In the genomic region with DNA sequence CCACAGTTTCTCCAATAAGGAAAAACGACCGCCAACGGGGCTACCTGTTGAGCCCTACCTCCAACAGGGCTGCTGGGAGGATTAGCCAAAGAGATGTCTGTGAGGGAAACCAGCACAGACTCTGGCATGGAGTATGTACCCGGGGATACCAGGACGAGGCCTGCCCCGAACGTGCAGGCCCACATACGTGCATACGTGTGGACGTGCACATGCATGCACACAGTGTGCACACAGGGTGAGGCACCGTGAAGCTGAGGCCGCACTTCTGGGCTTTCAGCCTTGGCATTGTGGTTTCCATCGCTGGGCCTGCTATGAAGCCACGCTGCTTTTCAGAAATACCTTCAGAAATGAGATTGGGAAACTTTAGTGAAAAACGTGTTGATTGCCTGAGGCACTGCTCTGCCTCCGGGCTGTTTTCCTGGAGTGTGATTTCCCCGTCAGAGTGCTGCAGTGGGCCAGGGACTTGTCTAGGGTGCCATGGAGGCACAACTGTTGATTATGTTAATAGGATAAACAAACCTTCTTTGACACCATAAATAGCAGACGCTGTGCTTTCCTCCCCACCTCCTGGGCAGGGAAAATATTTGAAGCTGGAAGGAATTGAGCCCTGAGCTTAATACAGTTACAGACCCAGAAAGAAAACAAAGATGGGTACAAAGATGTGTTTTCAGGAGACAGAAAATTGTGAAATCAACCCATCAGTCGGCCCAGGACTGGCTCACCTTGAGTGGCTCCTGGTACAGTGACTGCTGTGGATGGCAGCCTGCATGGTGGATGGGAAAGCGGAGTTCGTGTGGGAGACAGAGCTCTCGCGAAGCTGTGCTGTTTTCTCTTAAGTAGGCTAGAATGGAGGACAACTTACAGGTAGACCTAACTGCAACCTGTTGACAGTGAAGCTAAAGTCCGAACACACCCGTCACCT, we compare ENCODE assay signal across 24 cellular contexts.
DNase-seq lines count a peak whose midpoint lies in the region; ATAC-seq, FAIRE-seq and TF ChIP-seq lines count a peak whose summit lies in the region.
"Had no signal": no experiment of that assay in that cellular context is flagged by ENCODE, and none has a peak within 500 bp of the region (broad histone marks: within the 10 kb centered on the region; RNA-seq: fewer than 3 reads in every experiment).

No MANE protein-coding gene starts in this region.

- no peak for TF ChIP-seq EP300 in gastroesophageal sphincter (IDR thresholded peaks at IDR 0.05)

- DNase-seq in activated naive CD8-positive, alpha-beta T cell treated with anti-CD3 and anti-CD28 coated beads for 36 hours, result no peak
- DNase-seq in naive thymus-derived CD8-positive, alpha-beta T cell, result no peak
- no peak for DNase-seq in urothelium cell line (ENCODE audit: low spot score)
- DNase-seq in COLO668 (lab: John Stamatoyannopoulos, UW; ENCODE audit: unreplicated experiment), result no peak
- DNase-seq: activated CD4-positive, alpha-beta T cell treated with anti-CD3 and anti-CD28 coated beads, Interleukin-2, amount 10 ng/mL, durations not matched to agents 24 days and 14 days; cerebellar nuclear complex; DMS53; GDM1; GOT3; Karpas-422; NCI-H187 treated with DMSO at 0.1 percent for 48 hours; stimulated activated naive CD8-positive, alpha-beta T cell treated with anti-CD3 and anti-CD28 coated beads, Interleukin-15, amount 100 ng/mL, for 72 hours; upper lobe of left lung had no signal

- H3K4me3 ChIP-seq in gastroesophageal sphincter, result no peak overlapping the region
- H3K4me3 ChIP-seq: A549, upper lobe of left lung had no signal

- H3K9me3 Mint-ChIP-seq in activated naive CD8-positive, alpha-beta T cell (ENCODE audit: low read depth), result no peaks in the 10 kb centered on the region
- H3K9me3 Mint-ChIP-seq in activated naive CD8-positive, alpha-beta T cell treated with anti-CD3 and anti-CD28 coated beads for 36 hours, result peaks cover 5% of the 10 kb centered on the region
- peaks cover 0 to 1% (median 0%) of the 10 kb centered on the region in 9 donors for H3K9me3 Mint-ChIP-seq in naive thymus-derived CD8-positive, alpha-beta T cell
- H3K9me3 Mint-ChIP-seq: mesothelial cell of epicardium; nephron; T-helper 2 cell treated with Interferon-gamma antibody and Interleukin-4, amounts not matched to agents 5 μg/mL and 100 μg/mL, for 36 hours had no signal

- peak overlapping the region; percentile 16 for H3K27ac Mint-ChIP-seq in activated naive CD8-positive, alpha-beta T cell
- H3K27ac Mint-ChIP-seq in activated naive CD8-positive, alpha-beta T cell treated with anti-CD3 and anti-CD28 coated beads for 36 hours, result no peak overlapping the region
- peak overlapping the region in 9 of 10 donors; percentile 41 to 93 (median 82) for H3K27ac Mint-ChIP-seq in naive thymus-derived CD8-positive, alpha-beta T cell
- H3K27ac Mint-ChIP-seq: activated CD4-positive, alpha-beta T cell treated with anti-CD3 and anti-CD28 coated beads, Interleukin-2, amount 10 ng/mL, durations not matched to agents 24 days and 14 days; mesothelial cell of epicardium; T-helper 2 cell treated with Interferon-gamma antibody and Interleukin-4, amounts not matched to agents 5 μg/mL and 100 μg/mL, for 36 hours had no signal

- WGBS in gastroesophageal sphincter (ENCODE audit: low coverage in 1 of 2), 2 donors, result 61 to 65% methylated on average over 5 to 20 of the region's 25 CpGs

- TF ChIP-seq POLR2A in gastroesophageal sphincter (IDR thresholded peaks at IDR 0.05), result no peak

- H3K36me3 Mint-ChIP-seq in activated naive CD8-positive, alpha-beta T cell, result peaks cover 5% of the 10 kb centered on the region
- H3K36me3 Mint-ChIP-seq in activated naive CD8-positive, alpha-beta T cell treated with anti-CD3 and anti-CD28 coated beads for 36 hours, result peaks cover 63% of the 10 kb centered on the region
- peaks cover 0 to 22% (median 0%) of the 10 kb centered on the region in 3 donors for H3K36me3 Mint-ChIP-seq in naive thymus-derived CD8-positive, alpha-beta T cell
- H3K36me3 Mint-ChIP-seq: mesothelial cell of epicardium had no signal

- no peaks in the 10 kb centered on the region for H3K36me3 ChIP-seq in gastroesophageal sphincter
- H3K36me3 ChIP-seq: upper lobe of left lung had no signal

- peak; percentile 86 for FAIRE-seq in urothelium cell line (lab: Jason Lieb, UNC)
- FAIRE-seq: A549 had no signal

- TF ChIP-seq CTCF in gastroesophageal sphincter (IDR thresholded peaks at IDR 0.05), result no peak

- POLR2A ChIA-PET in naive thymus-derived CD8-positive, alpha-beta T cell (lab: Charles Lee), result no interaction called here

- H3K4me1 Mint-ChIP-seq in activated naive CD8-positive, alpha-beta T cell (ENCODE audit: low read depth), result peaks cover 46% of the 10 kb centered on the region
- peaks cover 48% of the 10 kb centered on the region for H3K4me1 Mint-ChIP-seq in activated naive CD8-positive, alpha-beta T cell treated with anti-CD3 and anti-CD28 coated beads for 36 hours
- peaks cover 14 to 77% (median 59%) of the 10 kb centered on the region in 4 donors for H3K4me1 Mint-ChIP-seq in naive thymus-derived CD8-positive, alpha-beta T cell

- H3K27ac ChIP-seq in gastroesophageal sphincter, result peak overlapping the region; percentile 12 to 82 (median 77)
- H3K27ac ChIP-seq: epithelial cell of prostate, parathyroid adenoma, upper lobe of left lung had no signal

- no peaks in the 10 kb centered on the region for H3K27me3 ChIP-seq in gastroesophageal sphincter
- H3K27me3 ChIP-seq: upper lobe of left lung had no signal

- no peak overlapping the region for H3K4me3 Mint-ChIP-seq in activated naive CD8-positive, alpha-beta T cell
- H3K4me3 Mint-ChIP-seq in activated naive CD8-positive, alpha-beta T cell treated with anti-CD3 and anti-CD28 coated beads for 36 hours, result no peak overlapping the region
- no peak overlapping the region for H3K4me3 Mint-ChIP-seq in naive thymus-derived CD8-positive, alpha-beta T cell
- H3K4me3 Mint-ChIP-seq: activated CD4-positive, alpha-beta T cell treated with anti-CD3 and anti-CD28 coated beads, Interleukin-2, amount 10 ng/mL, durations not matched to agents 24 days and 14 days; mesothelial cell of epicardium; nephron; stimulated activated naive CD8-positive, alpha-beta T cell treated with anti-CD3 and anti-CD28 coated beads, Interleukin-15, amount 100 ng/mL, for 72 hours; T-helper 2 cell treated with Interferon-gamma antibody and Interleukin-4, amounts not matched to agents 5 μg/mL and 100 μg/mL, for 36 hours had no signal

- no peaks in the 10 kb centered on the region for H3K9me3 ChIP-seq in gastroesophageal sphincter
- H3K9me3 ChIP-seq: A549, upper lobe of left lung had no signal

- H3K4me1 ChIP-seq in gastroesophageal sphincter, result peaks cover 0 to 97% (median 12%) of the 10 kb centered on the region in 3 donors
- H3K4me1 ChIP-seq: parathyroid adenoma had no signal

- ATAC-seq in gastroesophageal sphincter (peak; percentile 58), HG02870 (IDR thresholded peaks at IDR 0.05; ENCODE audit: unreplicated experiment) (no peak), HG03097 (IDR thresholded peaks at IDR 0.05; ENCODE audit: low FRiP score, unreplicated experiment) (no peak)
- ATAC-seq in naive thymus-derived CD8-positive, alpha-beta T cell, result no peak
- ATAC-seq: A549; left lobe of liver; stimulated activated naive CD8-positive, alpha-beta T cell treated with anti-CD3 and anti-CD28 coated beads, Interleukin-15, amount 100 ng/mL, for 72 hours had no signal

- no peaks in the 10 kb centered on the region for H3K27me3 Mint-ChIP-seq in activated naive CD8-positive, alpha-beta T cell
- no peaks in the 10 kb centered on the region for H3K27me3 Mint-ChIP-seq in activated naive CD8-positive, alpha-beta T cell treated with anti-CD3 and anti-CD28 coated beads for 36 hours
- no peaks in the 10 kb centered on the region for H3K27me3 Mint-ChIP-seq in naive thymus-derived CD8-positive, alpha-beta T cell
- H3K27me3 Mint-ChIP-seq: activated CD4-positive, alpha-beta T cell treated with anti-CD3 and anti-CD28 coated beads, Interleukin-2, amount 10 ng/mL, durations not matched to agents 24 days and 14 days; stimulated activated naive CD8-positive, alpha-beta T cell treated with anti-CD3 and anti-CD28 coated beads, Interleukin-15, amount 100 ng/mL, for 72 hours had no signal
